Comparison of ENCODE assay signal across 1 cellular context in genomic region chr5:139273322-139273571, GRCh38.
TF ChIP-seq lines count a peak whose summit lies in the region.

No MANE protein-coding gene starts in this region.

TF ChIP-seq in K562, 482 proteins besides CTCF, POLR2A, EP300 and RAD21 (continued from another document):
- TF ChIP-seq, protein P1, sequence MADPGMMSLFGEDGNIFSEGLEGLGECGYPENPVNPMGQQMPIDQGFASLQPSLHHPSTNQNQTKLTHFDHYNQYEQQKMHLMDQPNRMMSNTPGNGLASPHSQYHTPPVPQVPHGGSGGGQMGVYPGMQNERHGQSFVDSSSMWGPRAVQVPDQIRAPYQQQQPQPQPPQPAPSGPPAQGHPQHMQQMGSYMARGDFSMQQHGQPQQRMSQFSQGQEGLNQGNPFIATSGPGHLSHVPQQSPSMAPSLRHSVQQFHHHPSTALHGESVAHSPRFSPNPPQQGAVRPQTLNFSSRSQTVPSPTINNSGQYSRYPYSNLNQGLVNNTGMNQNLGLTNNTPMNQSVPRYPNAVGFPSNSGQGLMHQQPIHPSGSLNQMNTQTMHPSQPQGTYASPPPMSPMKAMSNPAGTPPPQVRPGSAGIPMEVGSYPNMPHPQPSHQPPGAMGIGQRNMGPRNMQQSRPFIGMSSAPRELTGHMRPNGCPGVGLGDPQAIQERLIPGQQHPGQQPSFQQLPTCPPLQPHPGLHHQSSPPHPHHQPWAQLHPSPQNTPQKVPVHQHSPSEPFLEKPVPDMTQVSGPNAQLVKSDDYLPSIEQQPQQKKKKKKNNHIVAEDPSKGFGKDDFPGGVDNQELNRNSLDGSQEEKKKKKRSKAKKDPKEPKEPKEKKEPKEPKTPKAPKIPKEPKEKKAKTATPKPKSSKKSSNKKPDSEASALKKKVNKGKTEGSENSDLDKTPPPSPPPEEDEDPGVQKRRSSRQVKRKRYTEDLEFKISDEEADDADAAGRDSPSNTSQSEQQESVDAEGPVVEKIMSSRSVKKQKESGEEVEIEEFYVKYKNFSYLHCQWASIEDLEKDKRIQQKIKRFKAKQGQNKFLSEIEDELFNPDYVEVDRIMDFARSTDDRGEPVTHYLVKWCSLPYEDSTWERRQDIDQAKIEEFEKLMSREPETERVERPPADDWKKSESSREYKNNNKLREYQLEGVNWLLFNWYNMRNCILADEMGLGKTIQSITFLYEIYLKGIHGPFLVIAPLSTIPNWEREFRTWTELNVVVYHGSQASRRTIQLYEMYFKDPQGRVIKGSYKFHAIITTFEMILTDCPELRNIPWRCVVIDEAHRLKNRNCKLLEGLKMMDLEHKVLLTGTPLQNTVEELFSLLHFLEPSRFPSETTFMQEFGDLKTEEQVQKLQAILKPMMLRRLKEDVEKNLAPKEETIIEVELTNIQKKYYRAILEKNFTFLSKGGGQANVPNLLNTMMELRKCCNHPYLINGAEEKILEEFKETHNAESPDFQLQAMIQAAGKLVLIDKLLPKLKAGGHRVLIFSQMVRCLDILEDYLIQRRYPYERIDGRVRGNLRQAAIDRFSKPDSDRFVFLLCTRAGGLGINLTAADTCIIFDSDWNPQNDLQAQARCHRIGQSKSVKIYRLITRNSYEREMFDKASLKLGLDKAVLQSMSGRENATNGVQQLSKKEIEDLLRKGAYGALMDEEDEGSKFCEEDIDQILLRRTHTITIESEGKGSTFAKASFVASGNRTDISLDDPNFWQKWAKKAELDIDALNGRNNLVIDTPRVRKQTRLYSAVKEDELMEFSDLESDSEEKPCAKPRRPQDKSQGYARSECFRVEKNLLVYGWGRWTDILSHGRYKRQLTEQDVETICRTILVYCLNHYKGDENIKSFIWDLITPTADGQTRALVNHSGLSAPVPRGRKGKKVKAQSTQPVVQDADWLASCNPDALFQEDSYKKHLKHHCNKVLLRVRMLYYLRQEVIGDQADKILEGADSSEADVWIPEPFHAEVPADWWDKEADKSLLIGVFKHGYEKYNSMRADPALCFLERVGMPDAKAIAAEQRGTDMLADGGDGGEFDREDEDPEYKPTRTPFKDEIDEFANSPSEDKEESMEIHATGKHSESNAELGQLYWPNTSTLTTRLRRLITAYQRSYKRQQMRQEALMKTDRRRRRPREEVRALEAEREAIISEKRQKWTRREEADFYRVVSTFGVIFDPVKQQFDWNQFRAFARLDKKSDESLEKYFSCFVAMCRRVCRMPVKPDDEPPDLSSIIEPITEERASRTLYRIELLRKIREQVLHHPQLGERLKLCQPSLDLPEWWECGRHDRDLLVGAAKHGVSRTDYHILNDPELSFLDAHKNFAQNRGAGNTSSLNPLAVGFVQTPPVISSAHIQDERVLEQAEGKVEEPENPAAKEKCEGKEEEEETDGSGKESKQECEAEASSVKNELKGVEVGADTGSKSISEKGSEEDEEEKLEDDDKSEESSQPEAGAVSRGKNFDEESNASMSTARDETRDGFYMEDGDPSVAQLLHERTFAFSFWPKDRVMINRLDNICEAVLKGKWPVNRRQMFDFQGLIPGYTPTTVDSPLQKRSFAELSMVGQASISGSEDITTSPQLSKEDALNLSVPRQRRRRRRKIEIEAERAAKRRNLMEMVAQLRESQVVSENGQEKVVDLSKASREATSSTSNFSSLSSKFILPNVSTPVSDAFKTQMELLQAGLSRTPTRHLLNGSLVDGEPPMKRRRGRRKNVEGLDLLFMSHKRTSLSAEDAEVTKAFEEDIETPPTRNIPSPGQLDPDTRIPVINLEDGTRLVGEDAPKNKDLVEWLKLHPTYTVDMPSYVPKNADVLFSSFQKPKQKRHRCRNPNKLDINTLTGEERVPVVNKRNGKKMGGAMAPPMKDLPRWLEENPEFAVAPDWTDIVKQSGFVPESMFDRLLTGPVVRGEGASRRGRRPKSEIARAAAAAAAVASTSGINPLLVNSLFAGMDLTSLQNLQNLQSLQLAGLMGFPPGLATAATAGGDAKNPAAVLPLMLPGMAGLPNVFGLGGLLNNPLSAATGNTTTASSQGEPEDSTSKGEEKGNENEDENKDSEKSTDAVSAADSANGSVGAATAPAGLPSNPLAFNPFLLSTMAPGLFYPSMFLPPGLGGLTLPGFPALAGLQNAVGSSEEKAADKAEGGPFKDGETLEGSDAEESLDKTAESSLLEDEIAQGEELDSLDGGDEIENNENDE (IDR thresholded peaks at IDR 0.05; ENCODE audit: low read depth, low read length), result no peak
- TF ChIP-seq ZNF589 (CRISPR knock-in tag; IDR thresholded peaks at IDR 0.05; ENCODE audit: low read depth) (peak; percentile 14; the same call in 1 of the 2 replicates), ZNF511 (CRISPR knock-in tag; IDR thresholded peaks at IDR 0.05) (peak; percentile 51; the same call in 1 of the 2 replicates), ZNF639 (CRISPR knock-in tag; conservative IDR thresholded peaks at IDR 0.05 in 1 of 2, IDR thresholded peaks at IDR 0.05 in 1 of 2) (no peak)
TF ChIP-seq in K562: peak in this region for 3.
